In genomic region chr6:33689148-33689494, GRCh38 we compare ENCODE assay signal across 21 cellular contexts. TPM values are rescaled to one million over a fixed set of nuclear protein-coding genes. Genes with fewer than 3 reads are reported as not detected.
DNase-seq lines count a peak whose midpoint lies in the region; ATAC-seq and TF ChIP-seq lines count a peak whose summit lies in the region.
"Had no signal": no experiment of that assay in that cellular context is flagged by ENCODE, and none has a peak within 500 bp of the region (broad histone marks: within the 10 kb centered on the region; RNA-seq: fewer than 3 reads in every experiment).

No MANE protein-coding gene starts in this region.

- intact Hi-C loops in Right ventricle myocardium superior (cut with DNase I), result no loop called here
- intact Hi-C loops in right cardiac atrium (cut with DNase I), result no loop called here
- intact Hi-C loops in lower lobe of right lung (cut with DNase I), result no loop called here

- TF ChIP-seq CTCF in RWPE1 (conservative IDR thresholded peaks at IDR 0.05; ENCODE audit: low read depth), result no peak
- no peak for TF ChIP-seq CTCF in lower lobe of right lung (IDR thresholded peaks at IDR 0.05)

- H3K9me3 ChIP-seq in right cardiac atrium (ENCODE audit: control insufficient read depth, low read length) (no peaks in the 10 kb centered on the region), lower lobe of right lung (no peaks in the 10 kb centered on the region)
- H3K9me3 ChIP-seq: SJCRH30 had no signal

- ATAC-seq in Right ventricle myocardium superior (ENCODE audit: poor library complexity) (no peak), right cardiac atrium (no peak), lower lobe of right lung (no peak), GM19351 (IDR thresholded peaks at IDR 0.05; ENCODE audit: unreplicated experiment) (no peak), HG02588 (IDR thresholded peaks at IDR 0.05; ENCODE audit: unreplicated experiment) (no peak)
- ATAC-seq: GM23338, HCT116, K562 had no signal

- H3K27ac ChIP-seq in right cardiac atrium (ENCODE audit: low read length) (no peak overlapping the region), RWPE1 (peak overlapping the region; percentile 96), lower lobe of right lung (no peak overlapping the region)
- H3K27ac ChIP-seq: SJCRH30 had no signal

- DNase-seq in Right ventricle myocardium superior (peak; percentile 40), right cardiac atrium (no peak), RWPE1 (ENCODE audit: low spot score) (no peak), lower lobe of right lung (peak; percentile 17), NCI-H1105 (lab: John Stamatoyannopoulos, UW) (no peak)
- DNase-seq: ACHN; AML-193; CD4-positive, CD25-positive, alpha-beta regulatory T cell; DMS79 treated with DMSO at 0.1 percent for 48 hours; MV-4-11; NCI-H1417 treated with DMSO at 0.1 percent for 48 hours; NCI-H1930; NCI-H446; NK-92 treated with Interleukin-12 subunit alpha and Interleukin-12 subunit beta, amount 100 ng/mL, for 24 hours; SJCRH30 had no signal

- H3K27me3 ChIP-seq in right cardiac atrium (ENCODE audit: control insufficient read depth, insufficient read depth) (no peaks in the 10 kb centered on the region), lower lobe of right lung (ENCODE audit: low read depth) (no peaks in the 10 kb centered on the region)
- H3K27me3 ChIP-seq: SJCRH30 had no signal

- POLR2A ChIA-PET in RWPE1 (lab: Yijun Ruan, JAX; ENCODE audit: low non-redundant PET), result no interaction called here

- H3K4me3 ChIP-seq in right cardiac atrium (ENCODE audit: low read length) (no peak overlapping the region), lower lobe of right lung (no peak overlapping the region)
- H3K4me3 ChIP-seq: GM23338, K562, SJCRH30 had no signal

- CTCF ChIA-PET in RWPE1 (lab: Yijun Ruan, JAX), result no interaction called here

- H3K4me1 ChIP-seq in right cardiac atrium (ENCODE audit: control insufficient read depth, insufficient read depth, low read length) (peaks cover 11% of the 10 kb centered on the region), lower lobe of right lung (peaks cover 25% of the 10 kb centered on the region)

- peaks cover 100% of the 10 kb centered on the region for H3K36me3 ChIP-seq in lower lobe of right lung
- H3K36me3 ChIP-seq: SJCRH30 had no signal

- WGBS in right cardiac atrium, result 77% methylated on average over 12 of the region's 12 CpGs

RNA-seq across cellular contexts. Expression of gene UQCC2, which starts 22.4 kb away (rescaled TPM):
- 208 TPM for total RNA-seq in Right ventricle myocardium superior
- total RNA-seq in right cardiac atrium, result 100 to 1,000 TPM; 188 to 264 (median 233) TPM
- polyA plus RNA-seq in right cardiac atrium, result 376 TPM
- total RNA-seq in lower lobe of right lung, result 39.6 TPM

RNA-seq across cellular contexts. Expression of gene IP6K3, which starts 57.6 kb away (rescaled TPM):
- total RNA-seq in Right ventricle myocardium superior (44.2 TPM), right cardiac atrium (10 to 100 TPM in 3 of 4 donors, 1 to 10 TPM in 1; 10.0 to 44.4 (median 27.1) TPM), lower lobe of right lung (3.5 TPM)
- polyA plus RNA-seq in right cardiac atrium, result 14.4 TPM
- total RNA-seq: CD4-positive, CD25-positive, alpha-beta regulatory T cell; K562; OCI-LY7 had no signal
- polyA plus RNA-seq: CD4-positive, CD25-positive, alpha-beta regulatory T cell; K562 had no signal

Comparison
In these comparisons a context has a peak if more than half of its experiments do, and no peak if none do; other contexts are left out.
1. DNase-seq: peak in Right ventricle myocardium superior (single experiment) and lower lobe of right lung (single experiment); none in right cardiac atrium (0 of 3), RWPE1 (single experiment) and NCI-H1105 (single experiment).